In the genomic region with DNA sequence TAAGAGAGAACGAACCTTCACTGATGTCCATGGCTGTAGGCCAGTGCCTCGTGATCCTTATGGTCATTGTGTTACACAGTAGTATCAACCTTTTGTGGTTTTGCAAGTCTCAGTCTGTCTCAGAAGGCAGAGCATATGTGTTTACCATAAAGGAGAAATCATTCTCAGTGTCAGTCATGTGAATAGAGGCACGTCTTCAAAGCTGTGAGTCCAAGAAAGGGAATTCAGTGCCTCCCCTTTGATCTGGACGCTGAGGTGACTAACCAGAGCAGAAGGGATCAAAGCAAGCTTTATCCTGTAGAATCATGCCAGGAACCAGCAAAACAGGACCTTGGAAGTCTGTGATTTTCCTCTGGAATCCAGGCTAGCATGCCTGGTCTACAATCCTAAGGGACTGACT, we compare ENCODE assay signal across 1 cellular context.
TF ChIP-seq lines count a peak whose summit lies in the region.

No MANE protein-coding gene starts in this region.

TF ChIP-seq in IMR-90, 13 proteins besides CTCF, POLR2A, EP300 and RAD21 (continued from another document):
- no peak for TF ChIP-seq RFX5 (IDR thresholded peaks at IDR 0.05; ENCODE audit: low read depth, low read length)
- TF ChIP-seq CEBPB (IDR thresholded peaks at IDR 0.05; ENCODE audit: low read depth, low read length) = no peak
- no peak for TF ChIP-seq RCOR1 (IDR thresholded peaks at IDR 0.05; ENCODE audit: insufficient replicate concordance, low read length)
- no peak for TF ChIP-seq MAFK (IDR thresholded peaks at IDR 0.05; ENCODE audit: low read depth, low read length)
